Comparison of ENCODE assay signal across 15 cellular contexts in genomic region chr3:45617430-45618080, GRCh38. TPM values are rescaled to one million over a fixed set of nuclear protein-coding genes. Genes with fewer than 3 reads are reported as not detected.
DNase-seq lines count a peak whose midpoint lies in the region; TF ChIP-seq lines count a peak whose summit lies in the region.
"Had no signal": no experiment of that assay in that cellular context is flagged by ENCODE, and none has a peak within 500 bp of the region (broad histone marks: within the 10 kb centered on the region; RNA-seq: fewer than 3 reads in every experiment).

No MANE protein-coding gene starts in this region.

- H3K27me3 ChIP-seq in hepatocyte = no peaks in the 10 kb centered on the region
- no peaks in the 10 kb centered on the region for H3K27me3 ChIP-seq in prostate gland (replicated peaks; ENCODE audit: insufficient read depth)
- H3K27me3 ChIP-seq: ascending aorta had no signal

- no peak overlapping the region for H3K4me2 ChIP-seq in hepatocyte

- H3K79me2 ChIP-seq in hepatocyte = peaks cover 53% of the 10 kb centered on the region

- H3K9me3 ChIP-seq in hepatocyte (ENCODE audit: low read depth) (no peaks in the 10 kb centered on the region), prostate gland (no peaks in the 10 kb centered on the region)
- H3K9me3 ChIP-seq: ascending aorta had no signal

- no peak overlapping the region for H3K4me3 Mint-ChIP-seq in activated T-cell treated with anti-CD3 and anti-CD28 coated beads, Interleukin-2, amount 50 U/mL, for 24 hours
- H3K4me3 Mint-ChIP-seq: activated naive CD4-positive, alpha-beta T cell treated with anti-CD3 and anti-CD28 coated beads for 36 hours; stimulated activated naive CD8-positive, alpha-beta T cell treated with anti-CD3 and anti-CD28 coated beads, Interleukin-15, amount 100 ng/mL, for 72 hours; T-helper 1 cell treated with Interleukin-12 subunit alpha and Interleukin-12 subunit beta and Interleukin-4 antibody, amounts not matched to agents 30 μg/mL and 1 μg/mL, for 36 hours had no signal

- no peaks in the 10 kb centered on the region for H3K27me3 Mint-ChIP-seq in activated T-cell treated with anti-CD3 and anti-CD28 coated beads, Interleukin-2, amount 50 U/mL, for 24 hours
- H3K27me3 Mint-ChIP-seq: stimulated activated naive CD8-positive, alpha-beta T cell treated with anti-CD3 and anti-CD28 coated beads, Interleukin-15, amount 100 ng/mL, for 72 hours had no signal

- no peaks in the 10 kb centered on the region for H3K9me2 ChIP-seq in hepatocyte (replicated peaks; ENCODE audit: insufficient read depth)

- H2AFZ ChIP-seq in hepatocyte = no peak overlapping the region

- H3K4me1 Mint-ChIP-seq in activated T-cell treated with anti-CD3 and anti-CD28 coated beads, Interleukin-2, amount 50 U/mL, for 24 hours (ENCODE audit: low read depth) = peaks cover 12% of the 10 kb centered on the region

- intact Hi-C loops in prostate gland (cut with DNase I) = no loop called here

- no peaks in the 10 kb centered on the region for H3K9me3 Mint-ChIP-seq in activated T-cell treated with anti-CD3 and anti-CD28 coated beads, Interleukin-2, amount 50 U/mL, for 24 hours
- H3K9me3 Mint-ChIP-seq: activated naive CD4-positive, alpha-beta T cell treated with anti-CD3 and anti-CD28 coated beads for 36 hours; stimulated activated naive CD8-positive, alpha-beta T cell treated with anti-CD3 and anti-CD28 coated beads, Interleukin-15, amount 100 ng/mL, for 72 hours; T-helper 1 cell treated with Interleukin-12 subunit alpha and Interleukin-12 subunit beta and Interleukin-4 antibody, amounts not matched to agents 30 μg/mL and 1 μg/mL, for 36 hours had no signal

- no peak overlapping the region for H3K27ac Mint-ChIP-seq in activated T-cell treated with anti-CD3 and anti-CD28 coated beads, Interleukin-2, amount 50 U/mL, for 24 hours
- H3K27ac Mint-ChIP-seq: activated naive CD4-positive, alpha-beta T cell treated with anti-CD3 and anti-CD28 coated beads for 36 hours; T-helper 1 cell treated with Interleukin-12 subunit alpha and Interleukin-12 subunit beta and Interleukin-4 antibody, amounts not matched to agents 30 μg/mL and 1 μg/mL, for 36 hours had no signal

- peaks cover 3% of the 10 kb centered on the region for H4K20me1 ChIP-seq in hepatocyte (ENCODE audit: insufficient read depth, poor library complexity, severe bottlenecking)

- TF ChIP-seq CTCF in C4-2B (conservative IDR thresholded peaks at IDR 0.05) (no peak), VCaP (conservative IDR thresholded peaks at IDR 0.05) (no peak), hepatocyte (IDR thresholded peaks at IDR 0.05; ENCODE audit: poor library complexity) (no peak), prostate gland (IDR thresholded peaks at IDR 0.05) (no peak)

- H3K36me3 ChIP-seq in hepatocyte (replicated peaks; ENCODE audit: insufficient read depth, low read depth) (no peaks in the 10 kb centered on the region), prostate gland (no peaks in the 10 kb centered on the region)
- H3K36me3 ChIP-seq: ascending aorta had no signal

- no peak for TF ChIP-seq POLR2A in prostate gland (IDR thresholded peaks at IDR 0.05)

- WGBS in hepatocyte (ENCODE audit: low lambda C conversion rate, missing lambda C conversion rate) = 63% methylated on average over 9 of the region's 9 CpGs
- WGBS in prostate gland = 25% methylated on average over 9 of the region's 9 CpGs

- peaks cover 62% of the 10 kb centered on the region for H3K36me3 Mint-ChIP-seq in activated T-cell treated with anti-CD3 and anti-CD28 coated beads, Interleukin-2, amount 50 U/mL, for 24 hours (ENCODE audit: low read depth)

- H3K4me3 ChIP-seq in hepatocyte (no peak overlapping the region), prostate gland (no peak overlapping the region)
- H3K4me3 ChIP-seq: ascending aorta had no signal

- DNase-seq in hepatocyte (ENCODE audit: low spot score) = peak; percentile 44
- peak; percentile 82 for DNase-seq in prostate gland (ENCODE audit: low spot score)
- no peak for DNase-seq in activated T-cell treated with anti-CD3 and anti-CD28 coated beads, Interleukin-2, amount 50 U/mL, for 24 hours
- no peak for DNase-seq in activated effector memory CD4-positive, alpha-beta T cell treated with Interleukin-2 at 50 U/mL for 16 hours
- no peak for DNase-seq in stimulated activated naive CD4-positive, alpha-beta T cell treated with Interleukin-2 at 50 U/mL for 16 hours (lab: John Stamatoyannopoulos, UW)
- DNase-seq in activated naive CD4-positive, alpha-beta T cell treated with Interleukin-2 at 50 U/mL for 16 hours = no peak
- DNase-seq: activated naive CD4-positive, alpha-beta T cell treated with anti-CD3 and anti-CD28 coated beads for 36 hours; GF-D8; NCI-H1694; NCI-H446; stimulated activated naive CD8-positive, alpha-beta T cell treated with anti-CD3 and anti-CD28 coated beads, Interleukin-15, amount 100 ng/mL, for 72 hours had no signal

- H3K27ac ChIP-seq in C4-2B (peak overlapping the region; percentile 96), VCaP (peak overlapping the region; percentile 89), hepatocyte (peak overlapping the region; percentile 19), prostate gland (peak overlapping the region; percentile 69 to 80)
- H3K27ac ChIP-seq: ascending aorta had no signal

- H3K4me1 ChIP-seq in hepatocyte (ENCODE audit: insufficient read depth) (peaks cover 4% of the 10 kb centered on the region), prostate gland (replicated peaks) (peaks cover 18% of the 10 kb centered on the region)

RNA-seq across cellular contexts. Expression of gene LIMD1, which starts 23.0 kb away (rescaled TPM):
- total RNA-seq in hepatocyte (12.1 and 12.5 TPM in 2 replicates), prostate gland (10 to 100 TPM; 34.2 to 40.2 TPM)
- polyA plus RNA-seq in hepatocyte = 6.7 and 7.3 TPM in 2 replicates

Comparison
In these comparisons a context has a peak if more than half of its experiments do, and no peak if none do; other contexts are left out.
1. H3K27ac ChIP-seq: peak in every context shown above with its lines; median percentile 96 in C4-2B; 89 in VCaP; 74 in prostate gland; 19 in hepatocyte.
2. DNase-seq: peak in hepatocyte (single experiment) and prostate gland (single experiment); none in activated T-cell treated with anti-CD3 and anti-CD28 coated beads, Interleukin-2, amount 50 U/mL, for 24 hours (single experiment), activated effector memory CD4-positive, alpha-beta T cell treated with Interleukin-2 at 50 U/mL for 16 hours (single experiment), stimulated activated naive CD4-positive, alpha-beta T cell treated with Interleukin-2 at 50 U/mL for 16 hours (single experiment) and activated naive CD4-positive, alpha-beta T cell treated with Interleukin-2 at 50 U/mL for 16 hours (single experiment).